ENCODE assay signal across 1 cellular context in genomic region chr5:120684749-120685415, GRCh38.
TF ChIP-seq lines count a peak whose summit lies in the region.

No MANE protein-coding gene starts in this region.

TF ChIP-seq in WTC11, 78 proteins besides CTCF, POLR2A, EP300 and RAD21 (continued from another document):
- TF ChIP-seq, protein P1, sequence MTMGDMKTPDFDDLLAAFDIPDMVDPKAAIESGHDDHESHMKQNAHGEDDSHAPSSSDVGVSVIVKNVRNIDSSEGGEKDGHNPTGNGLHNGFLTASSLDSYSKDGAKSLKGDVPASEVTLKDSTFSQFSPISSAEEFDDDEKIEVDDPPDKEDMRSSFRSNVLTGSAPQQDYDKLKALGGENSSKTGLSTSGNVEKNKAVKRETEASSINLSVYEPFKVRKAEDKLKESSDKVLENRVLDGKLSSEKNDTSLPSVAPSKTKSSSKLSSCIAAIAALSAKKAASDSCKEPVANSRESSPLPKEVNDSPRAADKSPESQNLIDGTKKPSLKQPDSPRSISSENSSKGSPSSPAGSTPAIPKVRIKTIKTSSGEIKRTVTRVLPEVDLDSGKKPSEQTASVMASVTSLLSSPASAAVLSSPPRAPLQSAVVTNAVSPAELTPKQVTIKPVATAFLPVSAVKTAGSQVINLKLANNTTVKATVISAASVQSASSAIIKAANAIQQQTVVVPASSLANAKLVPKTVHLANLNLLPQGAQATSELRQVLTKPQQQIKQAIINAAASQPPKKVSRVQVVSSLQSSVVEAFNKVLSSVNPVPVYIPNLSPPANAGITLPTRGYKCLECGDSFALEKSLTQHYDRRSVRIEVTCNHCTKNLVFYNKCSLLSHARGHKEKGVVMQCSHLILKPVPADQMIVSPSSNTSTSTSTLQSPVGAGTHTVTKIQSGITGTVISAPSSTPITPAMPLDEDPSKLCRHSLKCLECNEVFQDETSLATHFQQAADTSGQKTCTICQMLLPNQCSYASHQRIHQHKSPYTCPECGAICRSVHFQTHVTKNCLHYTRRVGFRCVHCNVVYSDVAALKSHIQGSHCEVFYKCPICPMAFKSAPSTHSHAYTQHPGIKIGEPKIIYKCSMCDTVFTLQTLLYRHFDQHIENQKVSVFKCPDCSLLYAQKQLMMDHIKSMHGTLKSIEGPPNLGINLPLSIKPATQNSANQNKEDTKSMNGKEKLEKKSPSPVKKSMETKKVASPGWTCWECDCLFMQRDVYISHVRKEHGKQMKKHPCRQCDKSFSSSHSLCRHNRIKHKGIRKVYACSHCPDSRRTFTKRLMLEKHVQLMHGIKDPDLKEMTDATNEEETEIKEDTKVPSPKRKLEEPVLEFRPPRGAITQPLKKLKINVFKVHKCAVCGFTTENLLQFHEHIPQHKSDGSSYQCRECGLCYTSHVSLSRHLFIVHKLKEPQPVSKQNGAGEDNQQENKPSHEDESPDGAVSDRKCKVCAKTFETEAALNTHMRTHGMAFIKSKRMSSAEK (CRISPR knock-in tag; IDR thresholded peaks at IDR 0.05; ENCODE audit: borderline replicate concordance), result no peak
- TF ChIP-seq SP1 (CRISPR knock-in tag; conservative IDR thresholded peaks at IDR 0.05), result no peak
- TF ChIP-seq ATF1 (CRISPR knock-in tag; IDR thresholded peaks at IDR 0.05), result no peak
- TF ChIP-seq, protein P2, sequence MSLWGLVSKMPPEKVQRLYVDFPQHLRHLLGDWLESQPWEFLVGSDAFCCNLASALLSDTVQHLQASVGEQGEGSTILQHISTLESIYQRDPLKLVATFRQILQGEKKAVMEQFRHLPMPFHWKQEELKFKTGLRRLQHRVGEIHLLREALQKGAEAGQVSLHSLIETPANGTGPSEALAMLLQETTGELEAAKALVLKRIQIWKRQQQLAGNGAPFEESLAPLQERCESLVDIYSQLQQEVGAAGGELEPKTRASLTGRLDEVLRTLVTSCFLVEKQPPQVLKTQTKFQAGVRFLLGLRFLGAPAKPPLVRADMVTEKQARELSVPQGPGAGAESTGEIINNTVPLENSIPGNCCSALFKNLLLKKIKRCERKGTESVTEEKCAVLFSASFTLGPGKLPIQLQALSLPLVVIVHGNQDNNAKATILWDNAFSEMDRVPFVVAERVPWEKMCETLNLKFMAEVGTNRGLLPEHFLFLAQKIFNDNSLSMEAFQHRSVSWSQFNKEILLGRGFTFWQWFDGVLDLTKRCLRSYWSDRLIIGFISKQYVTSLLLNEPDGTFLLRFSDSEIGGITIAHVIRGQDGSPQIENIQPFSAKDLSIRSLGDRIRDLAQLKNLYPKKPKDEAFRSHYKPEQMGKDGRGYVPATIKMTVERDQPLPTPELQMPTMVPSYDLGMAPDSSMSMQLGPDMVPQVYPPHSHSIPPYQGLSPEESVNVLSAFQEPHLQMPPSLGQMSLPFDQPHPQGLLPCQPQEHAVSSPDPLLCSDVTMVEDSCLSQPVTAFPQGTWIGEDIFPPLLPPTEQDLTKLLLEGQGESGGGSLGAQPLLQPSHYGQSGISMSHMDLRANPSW (CRISPR knock-in tag; conservative IDR thresholded peaks at IDR 0.05; ENCODE audit: low read depth), result no peak
